11 cellular contexts compared by ENCODE assay signal in the genomic region with DNA sequence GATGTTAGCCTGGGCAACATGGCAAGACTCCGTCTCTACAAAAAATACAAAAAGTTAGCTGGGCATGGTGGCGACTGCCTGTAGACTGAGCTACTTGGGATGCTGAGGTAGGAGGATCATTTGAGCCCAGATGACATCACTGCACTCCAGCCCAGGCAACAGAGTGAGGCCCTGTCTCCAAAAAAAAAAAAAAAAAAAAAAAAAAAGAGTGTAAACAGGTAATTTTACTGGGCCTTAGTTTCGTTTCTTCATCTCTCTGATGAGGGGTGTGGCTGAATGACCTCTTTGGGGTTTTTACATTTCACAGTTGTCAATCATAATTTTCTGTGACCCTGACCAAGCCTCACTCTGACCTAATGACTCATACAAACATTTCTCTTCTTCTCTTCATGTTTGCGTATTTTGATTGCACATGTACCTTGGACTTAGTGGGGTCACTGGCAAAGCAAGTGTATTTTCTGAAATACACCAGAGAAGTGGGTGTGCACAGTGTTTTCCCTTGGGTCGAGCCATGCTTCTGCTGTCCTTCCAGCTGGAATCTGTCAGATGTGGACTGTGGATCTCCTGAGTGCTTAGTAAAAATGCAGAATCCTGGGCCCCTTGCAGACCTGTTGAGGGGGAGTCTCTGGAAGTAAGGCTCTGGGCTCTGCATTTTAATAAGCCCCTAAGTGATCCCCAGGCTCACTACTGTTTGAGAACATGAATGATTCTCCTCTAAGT.
DNase-seq lines count a peak whose midpoint lies in the region; ATAC-seq and TF ChIP-seq lines count a peak whose summit lies in the region.
"Had no signal": no experiment of that assay in that cellular context is flagged by ENCODE, and none has a peak within 500 bp of the region (broad histone marks: within the 10 kb centered on the region; RNA-seq: fewer than 3 reads in every experiment).

No MANE protein-coding gene starts in this region.

- TF ChIP-seq CTCF in Calu3 (IDR thresholded peaks at IDR 0.05; ENCODE audit: unreplicated experiment) = no peak
- TF ChIP-seq CTCF in glutamatergic neuron (IDR thresholded peaks at IDR 0.05; ENCODE audit: partially characterized antibody, unreplicated experiment) = no peak

- H3K4me3 Mint-ChIP-seq in Calu3 (ENCODE audit: low read depth, unreplicated experiment) (peak overlapping the region; percentile 11), glutamatergic neuron (ENCODE audit: unreplicated experiment) (no peak overlapping the region)

- ATAC-seq in GM21367 (IDR thresholded peaks at IDR 0.05; ENCODE audit: unreplicated experiment) = peak; percentile 58
- ATAC-seq in HG03457 (IDR thresholded peaks at IDR 0.05; ENCODE audit: unreplicated experiment) = no peak

- H3K4me1 Mint-ChIP-seq in Calu3 (ENCODE audit: low read depth, unreplicated experiment) = peaks cover 79% of the 10 kb centered on the region
- H3K4me1 Mint-ChIP-seq in glutamatergic neuron (ENCODE audit: low read depth, unreplicated experiment) = peaks cover 5% of the 10 kb centered on the region

- CTCF ChIA-PET in Calu3 (lab: Charles Lee) = interaction anchor here (0.6 to 0.7 kb wide), 4 partner anchors 30 to 1314 kb away, joined by 3 to 9 read pairs (median 6); no protein-coding TSS in a partner anchor

- H3K27ac Mint-ChIP-seq in Calu3 (ENCODE audit: unreplicated experiment) (peak overlapping the region; percentile 66), glutamatergic neuron (ENCODE audit: unreplicated experiment) (peak overlapping the region; percentile 7)

- H3K36me3 Mint-ChIP-seq in Calu3 (ENCODE audit: insufficient read depth, unreplicated experiment) = peaks cover 68% of the 10 kb centered on the region
- H3K36me3 Mint-ChIP-seq in glutamatergic neuron (ENCODE audit: unreplicated experiment) = no peaks in the 10 kb centered on the region

- H3K9me3 Mint-ChIP-seq in Calu3 (ENCODE audit: low read depth, unreplicated experiment) (no peaks in the 10 kb centered on the region), glutamatergic neuron (ENCODE audit: unreplicated experiment) (no peaks in the 10 kb centered on the region)

- no peak for DNase-seq in Calu3
- DNase-seq in LoVo (ENCODE audit: low spot score) = peak; percentile 38
- DNase-seq in glutamatergic neuron = no peak
- DNase-seq in glomerular visceral epithelial cell (ENCODE audit: extremely low spot score) = no peak
- DNase-seq in erythroblast (lab: John Stamatoyannopoulos, UW) = no peak
- no peak for DNase-seq in NCI-H510A treated with DMSO at 0.1 percent for 48 hours (lab: John Stamatoyannopoulos, UW)
- DNase-seq: activated CD4-positive, CD25-positive, alpha-beta regulatory T cell; BE2C; lower lobe of right lung had no signal

- H3K27me3 Mint-ChIP-seq in Calu3 (ENCODE audit: unreplicated experiment) (no peaks in the 10 kb centered on the region), glutamatergic neuron (ENCODE audit: unreplicated experiment) (peaks cover 5% of the 10 kb centered on the region)

- TF ChIP-seq POLR2A in erythroblast (IDR thresholded peaks at IDR 0.05; ENCODE audit: low read length) = no peak

- intact Hi-C loops in Calu3 (cut with micrococcal nuclease; ENCODE audit: unreplicated experiment) = no loop called here

- no TSS peak for BruUV-seq in Calu3 (replicated peaks; lab: Mats Ljungman, UMichigan)
